In genomic region chr11:15617126-15617525, GRCh38 we compare ENCODE assay signal across 28 cellular contexts.
"Had no signal": no experiment of that assay in that cellular context is flagged by ENCODE, and none has a peak within 500 bp of the region (broad histone marks: within the 10 kb centered on the region; RNA-seq: fewer than 3 reads in every experiment).

No MANE protein-coding gene starts in this region.

- H3K27ac Mint-ChIP-seq: activated CD4-positive, alpha-beta memory T cell treated with anti-CD3 and anti-CD28 coated beads for 36 hours; activated CD4-positive, alpha-beta T cell treated with anti-CD3 and anti-CD28 coated beads, Interleukin-2, amount 10 ng/mL, durations not matched to agents 24 days and 14 days; activated naive CD8-positive, alpha-beta T cell treated with anti-CD3 and anti-CD28 coated beads, Interleukin-2, amount 50 U/mL, for 24 hours; activated T-helper 17 cell treated with anti-CD3 and anti-CD28 coated beads, Interleukin-2, amount 50 U/mL, for 72 hours; dendritic cell treated with granulocyte-macrophage colony-stimulating factor and Interleukin-4, amounts not matched to agents 40 ng/mL and 50 ng/mL, for 4 days; endodermal cell; naive thymus-derived CD8-positive, alpha-beta T cell had no signal

- H3K36me3 ChIP-seq: left lung, lower lobe of right lung, right atrium auricular region, transverse colon, WERI-Rb-1 had no signal

- H3K27me3 Mint-ChIP-seq: activated CD4-positive, alpha-beta T cell treated with anti-CD3 and anti-CD28 coated beads, Interleukin-2, amount 10 ng/mL, durations not matched to agents 24 days and 14 days; activated naive CD8-positive, alpha-beta T cell treated with anti-CD3 and anti-CD28 coated beads, Interleukin-2, amount 50 U/mL, for 24 hours had no signal

- H3K4me3 Mint-ChIP-seq: activated CD4-positive, alpha-beta memory T cell treated with anti-CD3 and anti-CD28 coated beads for 36 hours; activated CD4-positive, alpha-beta T cell treated with anti-CD3 and anti-CD28 coated beads, Interleukin-2, amount 10 ng/mL, durations not matched to agents 24 days and 14 days; activated naive CD8-positive, alpha-beta T cell treated with anti-CD3 and anti-CD28 coated beads, Interleukin-2, amount 50 U/mL, for 24 hours; activated T-cell treated with anti-CD3 and anti-CD28 coated beads, Interleukin-2, amount 50 U/mL, for 4 hours; activated T-helper 17 cell treated with anti-CD3 and anti-CD28 coated beads, Interleukin-2, amount 50 U/mL, for 72 hours; central memory CD8-positive, alpha-beta T cell; dendritic cell treated with granulocyte-macrophage colony-stimulating factor and Interleukin-4, amounts not matched to agents 40 ng/mL and 50 ng/mL, for 4 days; endodermal cell; naive thymus-derived CD8-positive, alpha-beta T cell; neural crest cell had no signal

- H3K4me3 ChIP-seq: left lung, lower lobe of right lung, psoas muscle, right atrium auricular region, testis, transverse colon had no signal

- H3K9me3 Mint-ChIP-seq: activated CD4-positive, alpha-beta memory T cell treated with anti-CD3 and anti-CD28 coated beads for 36 hours; activated CD4-positive, alpha-beta T cell treated with anti-CD3 and anti-CD28 coated beads, Interleukin-2, amount 10 ng/mL, durations not matched to agents 24 days and 14 days; activated naive CD8-positive, alpha-beta T cell treated with anti-CD3 and anti-CD28 coated beads, Interleukin-2, amount 50 U/mL, for 24 hours; activated T-cell treated with anti-CD3 and anti-CD28 coated beads, Interleukin-2, amount 50 U/mL, for 4 hours; activated T-helper 17 cell treated with anti-CD3 and anti-CD28 coated beads, Interleukin-2, amount 50 U/mL, for 72 hours; central memory CD8-positive, alpha-beta T cell; dendritic cell treated with granulocyte-macrophage colony-stimulating factor and Interleukin-4, amounts not matched to agents 40 ng/mL and 50 ng/mL, for 4 days; endodermal cell; neural crest cell had no signal

- H3K79me2 ChIP-seq: parathyroid adenoma had no signal

- H3K36me3 Mint-ChIP-seq: activated CD4-positive, alpha-beta memory T cell treated with anti-CD3 and anti-CD28 coated beads for 36 hours; naive thymus-derived CD8-positive, alpha-beta T cell had no signal

- DNase-seq: activated CD4-positive, alpha-beta memory T cell treated with anti-CD3 and anti-CD28 coated beads for 36 hours; activated CD4-positive, alpha-beta T cell treated with anti-CD3 and anti-CD28 coated beads, Interleukin-2, amount 10 ng/mL, durations not matched to agents 24 days and 14 days; activated CD4-positive, CD25-positive, alpha-beta regulatory T cell treated with anti-CD3 and anti-CD28 coated beads, Interleukin-2, amount 50 U/mL, for 72 hours; activated CD8-positive, alpha-beta memory T cell treated with anti-CD3 and anti-CD28 coated beads, Interleukin-2, amount 50 U/mL, for 48 hours; activated gamma-delta T cell treated with Interleukin-2 at 50 U/mL for 16 hours; activated naive CD4-positive, alpha-beta T cell treated with anti-CD3 and anti-CD28 coated beads, Interleukin-2, amount 50 U/mL, for 16 hours; activated naive CD8-positive, alpha-beta T cell treated with anti-CD3 and anti-CD28 coated beads, Interleukin-2, amount 50 U/mL, for 24 hours; activated T-cell treated with anti-CD3 and anti-CD28 coated beads, Interleukin-2, amount 50 U/mL, for 4 hours; endodermal cell; left lung; lower lobe of right lung; mesenchymal stem cell; naive thymus-derived CD8-positive, alpha-beta T cell; nucleus accumbens; psoas muscle; stimulated activated CD4-positive, alpha-beta T cell treated with anti-CD3 and anti-CD28 coated beads, Interleukin-15, amount 100 ng/mL, for 24 hours; stimulated activated naive CD4-positive, alpha-beta T cell treated with Interleukin-2 at 50 U/mL for 16 hours; T-helper 1 cell; testis; transverse colon; WERI-Rb-1 had no signal

- H3K4me1 ChIP-seq: left lung, lower lobe of right lung had no signal

- H3K9me3 ChIP-seq: left lung, lower lobe of right lung, psoas muscle, right atrium auricular region, testis, transverse colon had no signal

- H3K9ac ChIP-seq: parathyroid adenoma had no signal

- H3K27me3 ChIP-seq: left lung, right atrium auricular region, testis had no signal

- H3K4me1 Mint-ChIP-seq: activated CD4-positive, alpha-beta T cell treated with anti-CD3 and anti-CD28 coated beads, Interleukin-2, amount 10 ng/mL, durations not matched to agents 24 days and 14 days; activated naive CD8-positive, alpha-beta T cell treated with anti-CD3 and anti-CD28 coated beads, Interleukin-2, amount 50 U/mL, for 24 hours; activated T-helper 17 cell treated with anti-CD3 and anti-CD28 coated beads, Interleukin-2, amount 50 U/mL, for 72 hours; central memory CD8-positive, alpha-beta T cell; naive thymus-derived CD8-positive, alpha-beta T cell had no signal

- H2AFZ ChIP-seq: parathyroid adenoma had no signal

- ATAC-seq: activated naive CD8-positive, alpha-beta T cell treated with anti-CD3 and anti-CD28 coated beads, Interleukin-2, amount 50 U/mL, for 24 hours; activated T-cell treated with anti-CD3 and anti-CD28 coated beads, Interleukin-2, amount 50 U/mL, for 4 hours; activated T-helper 17 cell treated with anti-CD3 and anti-CD28 coated beads, Interleukin-2, amount 50 U/mL, for 72 hours; esophagus mucosa; left lung; lower lobe of right lung; naive thymus-derived CD8-positive, alpha-beta T cell; psoas muscle had no signal

- H3K27ac ChIP-seq: left lung, lower lobe of right lung, parathyroid adenoma, psoas muscle, right atrium auricular region, testis, transverse colon, WERI-Rb-1 had no signal
